ENCODE assay signal across 30 cellular contexts in genomic region chr9:111386386-111386785, GRCh38. TPM values are rescaled to one million over a fixed set of nuclear protein-coding genes. Genes with fewer than 3 reads are reported as not detected.
A peak's percentile ranks its signal among the peaks of the same experiment; 100 is the strongest.
DNase-seq lines count a peak whose midpoint lies in the region; ATAC-seq, FAIRE-seq and TF ChIP-seq lines count a peak whose summit lies in the region.
"Had no signal": no experiment of that assay in that cellular context is flagged by ENCODE, and none has a peak within 500 bp of the region (broad histone marks: within the 10 kb centered on the region; RNA-seq: fewer than 3 reads in every experiment).

No MANE protein-coding gene starts in this region.

- intact Hi-C loops in activated T-helper 2 cell treated with anti-CD3 and anti-CD28 coated beads, Interferon-gamma antibody, Interleukin-2, Interleukin-4, amounts not matched to agents 10 μg/mL and 5 μg/mL and 100 μg/mL, durations not matched to agents 14 hours and 24 hours and 36 hours (cut with micrococcal nuclease): no loop called here

- H3K27ac Mint-ChIP-seq in activated naive CD8-positive, alpha-beta T cell treated with anti-CD3 and anti-CD28 coated beads, Interleukin-2, amount 50 U/mL, for 24 hours: no peak overlapping the region
- H3K27ac Mint-ChIP-seq in activated naive CD8-positive, alpha-beta T cell treated with anti-CD3 and anti-CD28 coated beads for 36 hours: no peak overlapping the region
- no peak overlapping the region for H3K27ac Mint-ChIP-seq in astrocyte (ENCODE audit: unreplicated experiment)
- H3K27ac Mint-ChIP-seq in activated T-helper 2 cell treated with anti-CD3 and anti-CD28 coated beads, Interferon-gamma antibody, Interleukin-2, Interleukin-4, amounts not matched to agents 10 μg/mL and 5 μg/mL and 100 μg/mL, durations not matched to agents 14 hours and 24 hours and 36 hours: no peak overlapping the region
- H3K27ac Mint-ChIP-seq: H9, naive B cell had no signal

- H4K20me1 ChIP-seq in astrocyte (ENCODE audit: insufficient read depth, low read length): no peaks in the 10 kb centered on the region

- H3K9me3 ChIP-seq in astrocyte (ENCODE audit: insufficient read depth, low read depth, low read length): no peaks in the 10 kb centered on the region
- H3K9me3 ChIP-seq: breast epithelium, upper lobe of left lung had no signal

- no peaks in the 10 kb centered on the region for H3K4me1 Mint-ChIP-seq in activated naive CD8-positive, alpha-beta T cell treated with anti-CD3 and anti-CD28 coated beads, Interleukin-2, amount 50 U/mL, for 24 hours
- no peaks in the 10 kb centered on the region for H3K4me1 Mint-ChIP-seq in activated naive CD8-positive, alpha-beta T cell treated with anti-CD3 and anti-CD28 coated beads for 36 hours
- no peaks in the 10 kb centered on the region for H3K4me1 Mint-ChIP-seq in astrocyte (ENCODE audit: low read depth, unreplicated experiment)
- no peaks in the 10 kb centered on the region for H3K4me1 Mint-ChIP-seq in activated T-helper 2 cell treated with anti-CD3 and anti-CD28 coated beads, Interferon-gamma antibody, Interleukin-2, Interleukin-4, amounts not matched to agents 10 μg/mL and 5 μg/mL and 100 μg/mL, durations not matched to agents 14 hours and 24 hours and 36 hours (ENCODE audit: low read depth)
- H3K4me1 Mint-ChIP-seq: H9, naive B cell had no signal

- no peak for TF ChIP-seq CTCF in astrocyte (IDR thresholded peaks at IDR 0.05; ENCODE audit: insufficient read depth, low read depth, low read length)

- no peak overlapping the region for H3K4me2 ChIP-seq in astrocyte (ENCODE audit: low read length)
- H3K4me2 ChIP-seq: hepatocyte had no signal

- H3K4me3 Mint-ChIP-seq in activated naive CD8-positive, alpha-beta T cell treated with anti-CD3 and anti-CD28 coated beads, Interleukin-2, amount 50 U/mL, for 24 hours: no peak overlapping the region
- H3K4me3 Mint-ChIP-seq in activated naive CD8-positive, alpha-beta T cell treated with anti-CD3 and anti-CD28 coated beads for 36 hours: no peak overlapping the region
- H3K4me3 Mint-ChIP-seq in astrocyte (ENCODE audit: unreplicated experiment): no peak overlapping the region
- no peak overlapping the region for H3K4me3 Mint-ChIP-seq in activated T-helper 2 cell treated with anti-CD3 and anti-CD28 coated beads, Interferon-gamma antibody, Interleukin-2, Interleukin-4, amounts not matched to agents 10 μg/mL and 5 μg/mL and 100 μg/mL, durations not matched to agents 14 hours and 24 hours and 36 hours (ENCODE audit: low read depth)
- H3K4me3 Mint-ChIP-seq: H9, naive B cell had no signal

- no peaks in the 10 kb centered on the region for H3K79me2 ChIP-seq in astrocyte (ENCODE audit: insufficient read depth, low read length)
- H3K79me2 ChIP-seq: hepatocyte had no signal

- ATAC-seq in activated naive CD8-positive, alpha-beta T cell treated with anti-CD3 and anti-CD28 coated beads, Interleukin-2, amount 50 U/mL, for 24 hours: peak; percentile 49
- no peak for ATAC-seq in GM18873 (IDR thresholded peaks at IDR 0.05; ENCODE audit: low FRiP score, unreplicated experiment)
- ATAC-seq: K562, left lobe of liver had no signal

- no peak overlapping the region for H3K9ac ChIP-seq in astrocyte (ENCODE audit: low read length)

- peaks cover 43% of the 10 kb centered on the region for H3K36me3 ChIP-seq in astrocyte (ENCODE audit: insufficient read depth, low read length)

- FAIRE-seq in astrocyte (lab: Jason Lieb, UNC): no peak
- FAIRE-seq: A204.1, frontal cortex, K562 had no signal

- H3K27ac ChIP-seq in astrocyte (ENCODE audit: low read depth, low read length): no peak overlapping the region
- H3K27ac ChIP-seq: breast epithelium, hepatocyte, skin epidermis, upper lobe of left lung had no signal

- peaks cover 50% of the 10 kb centered on the region for H3K36me3 Mint-ChIP-seq in activated naive CD8-positive, alpha-beta T cell treated with anti-CD3 and anti-CD28 coated beads, Interleukin-2, amount 50 U/mL, for 24 hours (ENCODE audit: low read depth)
- peaks cover 24% of the 10 kb centered on the region for H3K36me3 Mint-ChIP-seq in activated naive CD8-positive, alpha-beta T cell treated with anti-CD3 and anti-CD28 coated beads for 36 hours
- H3K36me3 Mint-ChIP-seq in astrocyte (ENCODE audit: low read depth, unreplicated experiment): peaks cover 18% of the 10 kb centered on the region
- peaks cover 28% of the 10 kb centered on the region for H3K36me3 Mint-ChIP-seq in activated T-helper 2 cell treated with anti-CD3 and anti-CD28 coated beads, Interferon-gamma antibody, Interleukin-2, Interleukin-4, amounts not matched to agents 10 μg/mL and 5 μg/mL and 100 μg/mL, durations not matched to agents 14 hours and 24 hours and 36 hours (ENCODE audit: low read depth)

- no peak overlapping the region for H3K4me3 ChIP-seq in astrocyte (ENCODE audit: insufficient read depth, low read depth, low read length)
- H3K4me3 ChIP-seq: breast epithelium, hepatocyte, K562, skin epidermis, upper lobe of left lung had no signal

- no peak for DNase-seq in activated naive CD8-positive, alpha-beta T cell treated with anti-CD3 and anti-CD28 coated beads, Interleukin-2, amount 50 U/mL, for 24 hours
- DNase-seq in activated naive CD8-positive, alpha-beta T cell treated with anti-CD3 and anti-CD28 coated beads for 36 hours: no peak
- DNase-seq in M059J (ENCODE audit: low read depth): peak; percentile 54
- DNase-seq in astrocyte (ENCODE audit: low read depth): peak; percentile 22
- no peak for DNase-seq in NCI-H1048 (lab: John Stamatoyannopoulos, UW)
- DNase-seq in activated CD4-positive, alpha-beta T cell treated with anti-CD3 and anti-CD28 coated beads for 48 hours: no peak
- no peak for DNase-seq in activated T-helper 2 cell treated with anti-CD3 and anti-CD28 coated beads, Interferon-gamma antibody, Interleukin-2, Interleukin-4, amounts not matched to agents 10 μg/mL and 5 μg/mL and 100 μg/mL, durations not matched to agents 14 hours and 24 hours and 36 hours (ENCODE audit: low spot score)
- DNase-seq: activated CD4-positive, alpha-beta T cell treated with anti-CD3 and anti-CD28 coated beads, Interleukin-2, amount 50 U/mL, for 1 hour; activated CD8-positive, alpha-beta memory T cell treated with anti-CD3 and anti-CD28 coated beads, Interleukin-2, amount 50 U/mL, for 4 hours; DMS153; effector memory CD4-positive, alpha-beta T cell; GDM1; H9; naive B cell; NCI-H1092; NCI-H187 treated with DMSO at 0.1 percent for 48 hours; NCI-H69; occipital lobe; substantia nigra; upper lobe of left lung had no signal

- no peaks in the 10 kb centered on the region for H3K27me3 Mint-ChIP-seq in activated naive CD8-positive, alpha-beta T cell treated with anti-CD3 and anti-CD28 coated beads, Interleukin-2, amount 50 U/mL, for 24 hours
- H3K27me3 Mint-ChIP-seq in activated naive CD8-positive, alpha-beta T cell treated with anti-CD3 and anti-CD28 coated beads for 36 hours: no peaks in the 10 kb centered on the region
- H3K27me3 Mint-ChIP-seq in astrocyte (ENCODE audit: low read depth, unreplicated experiment): no peaks in the 10 kb centered on the region
- H3K27me3 Mint-ChIP-seq in activated T-helper 2 cell treated with anti-CD3 and anti-CD28 coated beads, Interferon-gamma antibody, Interleukin-2, Interleukin-4, amounts not matched to agents 10 μg/mL and 5 μg/mL and 100 μg/mL, durations not matched to agents 14 hours and 24 hours and 36 hours (ENCODE audit: low read depth): no peaks in the 10 kb centered on the region
- H3K27me3 Mint-ChIP-seq: naive B cell had no signal

- H3K4me1 ChIP-seq in astrocyte (ENCODE audit: insufficient read depth, low read length): no peaks in the 10 kb centered on the region
- H3K4me1 ChIP-seq: breast epithelium, upper lobe of left lung had no signal

- no peaks in the 10 kb centered on the region for H3K9me3 Mint-ChIP-seq in activated naive CD8-positive, alpha-beta T cell treated with anti-CD3 and anti-CD28 coated beads, Interleukin-2, amount 50 U/mL, for 24 hours
- H3K9me3 Mint-ChIP-seq in activated naive CD8-positive, alpha-beta T cell treated with anti-CD3 and anti-CD28 coated beads for 36 hours: no peaks in the 10 kb centered on the region
- H3K9me3 Mint-ChIP-seq in astrocyte (ENCODE audit: unreplicated experiment): no peaks in the 10 kb centered on the region
- H3K9me3 Mint-ChIP-seq in activated T-helper 2 cell treated with anti-CD3 and anti-CD28 coated beads, Interferon-gamma antibody, Interleukin-2, Interleukin-4, amounts not matched to agents 10 μg/mL and 5 μg/mL and 100 μg/mL, durations not matched to agents 14 hours and 24 hours and 36 hours: no peaks in the 10 kb centered on the region
- H3K9me3 Mint-ChIP-seq: H9, naive B cell had no signal

- H3K27me3 ChIP-seq in astrocyte (ENCODE audit: insufficient read depth, low read length): no peaks in the 10 kb centered on the region
- H3K27me3 ChIP-seq: breast epithelium, hepatocyte, upper lobe of left lung had no signal

- H2AFZ ChIP-seq in astrocyte (ENCODE audit: low read depth, low read length): no peak overlapping the region
- H2AFZ ChIP-seq: hepatocyte had no signal

RNA-seq across cellular contexts. Expression of gene OR2K2, which starts 56.4 kb away (rescaled TPM):
- total RNA-seq in activated naive CD8-positive, alpha-beta T cell treated with anti-CD3 and anti-CD28 coated beads for 36 hours: not detected
- total RNA-seq in M059J (2014; rRNA removed; shearing (Covaris generic)): not detected in 2 replicates
- total RNA-seq in astrocyte: not detected in 2 replicates
- total RNA-seq in activated T-helper 2 cell treated with anti-CD3 and anti-CD28 coated beads, Interferon-gamma antibody, Interleukin-2, Interleukin-4, amounts not matched to agents 10 μg/mL and 5 μg/mL and 100 μg/mL, durations not matched to agents 14 hours and 24 hours and 36 hours: not detected in 2 replicates
- total RNA-seq: H9, hepatocyte, HT-29, K562, left lobe of liver, mesenteric fat pad, occipital lobe, upper lobe of left lung had no signal

Comparison
In these comparisons a context has a peak if more than half of its experiments do, and no peak if none do; other contexts are left out.
1. DNase-seq: peak in M059J (single experiment) and astrocyte (single experiment); none in activated naive CD8-positive, alpha-beta T cell treated with anti-CD3 and anti-CD28 coated beads, Interleukin-2, amount 50 U/mL, for 24 hours (single experiment), activated naive CD8-positive, alpha-beta T cell treated with anti-CD3 and anti-CD28 coated beads for 36 hours (single experiment), NCI-H1048 (single experiment), activated CD4-positive, alpha-beta T cell treated with anti-CD3 and anti-CD28 coated beads for 48 hours (single experiment) and activated T-helper 2 cell treated with anti-CD3 and anti-CD28 coated beads, Interferon-gamma antibody, Interleukin-2, Interleukin-4, amounts not matched to agents 10 μg/mL and 5 μg/mL and 100 μg/mL, durations not matched to agents 14 hours and 24 hours and 36 hours (single experiment).